ENCODE assay signal across 23 cellular contexts in the genomic region with DNA sequence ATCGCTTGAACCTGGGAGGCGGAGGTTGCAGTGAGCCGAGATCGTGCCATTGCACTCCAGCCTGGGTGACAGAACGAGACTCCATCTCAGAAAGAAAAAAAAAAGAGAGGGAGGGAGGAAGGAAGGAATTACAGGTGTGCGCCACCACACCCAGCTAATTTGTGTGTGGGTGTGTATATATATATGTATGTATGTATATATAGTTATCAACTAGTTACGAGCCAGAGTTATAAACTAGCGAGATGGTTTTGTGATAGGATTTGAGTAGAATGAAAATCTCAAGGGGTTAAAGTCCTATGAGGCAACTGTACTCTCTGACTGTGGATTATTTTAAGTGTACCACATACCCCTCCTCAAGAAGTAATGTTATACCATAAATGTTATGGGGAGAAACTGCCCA. TPM values are rescaled to one million over a fixed set of nuclear protein-coding genes. Genes with fewer than 3 reads are reported as not detected.
DNase-seq lines count a peak whose midpoint lies in the region; ATAC-seq and TF ChIP-seq lines count a peak whose summit lies in the region.
"Had no signal": no experiment of that assay in that cellular context is flagged by ENCODE, and none has a peak within 500 bp of the region (broad histone marks: within the 10 kb centered on the region; RNA-seq: fewer than 3 reads in every experiment).

No MANE protein-coding gene starts in this region.

- POLR2A ChIA-PET in MCF 10A (lab: Yijun Ruan, JAX) = no interaction called here

- no TSS peak for BruUV-seq in MCF 10A (replicated peaks; lab: Mats Ljungman, UMichigan)

- in situ Hi-C loops in transverse colon (cut with MboI; ENCODE audit: low pct_ligation_motif_present in 1 of 4, low pct_unique_long_range_greater_than_20kb in 1 of 4, low sequenced_read_pairs in 3 of 4) = no loop called here

- no peak overlapping the region for H3K4me3 Mint-ChIP-seq in activated T-cell treated with anti-CD3 and anti-CD28 coated beads, Interleukin-2, amount 50 U/mL, for 72 hours
- H3K4me3 Mint-ChIP-seq in natural killer cell = no peak overlapping the region
- H3K4me3 Mint-ChIP-seq in MCF 10A (ENCODE audit: unreplicated experiment) = no peak overlapping the region
- H3K4me3 Mint-ChIP-seq: CD14-positive monocyte; CD4-positive, alpha-beta T cell; CD8-positive, alpha-beta memory T cell had no signal

- TF ChIP-seq POLR2A in transverse colon (IDR thresholded peaks at IDR 0.05) = no peak

- H3K4me1 ChIP-seq in mucosa of descending colon (ENCODE audit: low read depth) (no peaks in the 10 kb centered on the region), transverse colon (no peaks in the 10 kb centered on the region)
- H3K4me1 ChIP-seq: A549; BE2C; BLaER1 treated with 17β-estradiol and CSF1 and Interleukin-3, amounts not matched to agents 10 nM and 100 nM had no signal

- no peaks in the 10 kb centered on the region for H3K4me1 Mint-ChIP-seq in activated T-cell treated with anti-CD3 and anti-CD28 coated beads, Interleukin-2, amount 50 U/mL, for 72 hours (ENCODE audit: low read depth)
- no peaks in the 10 kb centered on the region for H3K4me1 Mint-ChIP-seq in natural killer cell
- no peaks in the 10 kb centered on the region for H3K4me1 Mint-ChIP-seq in MCF 10A (ENCODE audit: insufficient read depth, unreplicated experiment)
- H3K4me1 Mint-ChIP-seq: CD14-positive monocyte had no signal

- H3K9me3 Mint-ChIP-seq in activated T-cell treated with anti-CD3 and anti-CD28 coated beads, Interleukin-2, amount 50 U/mL, for 72 hours = no peaks in the 10 kb centered on the region
- no peaks in the 10 kb centered on the region for H3K9me3 Mint-ChIP-seq in natural killer cell
- no peaks in the 10 kb centered on the region for H3K9me3 Mint-ChIP-seq in MCF 10A (ENCODE audit: unreplicated experiment)
- H3K9me3 Mint-ChIP-seq: CD4-positive, alpha-beta T cell; CD8-positive, alpha-beta memory T cell had no signal

- no peaks in the 10 kb centered on the region for H3K27me3 Mint-ChIP-seq in activated T-cell treated with anti-CD3 and anti-CD28 coated beads, Interleukin-2, amount 50 U/mL, for 72 hours (ENCODE audit: low read depth)
- H3K27me3 Mint-ChIP-seq in natural killer cell (ENCODE audit: low read depth in 2 of 2) (no peaks in the 10 kb centered on the region), MCF 10A (ENCODE audit: insufficient read depth, unreplicated experiment) (no peaks in the 10 kb centered on the region)
- H3K27me3 Mint-ChIP-seq: CD4-positive, alpha-beta T cell had no signal

- peak overlapping the region in 1 of 4 donors; percentile 12 for H3K27ac ChIP-seq in transverse colon
- H3K27ac ChIP-seq: A549; BLaER1 treated with 17β-estradiol and CSF1 and Interleukin-3, amounts not matched to agents 10 nM and 100 nM; GM23248 had no signal

- H3K27ac Mint-ChIP-seq in activated T-cell treated with anti-CD3 and anti-CD28 coated beads, Interleukin-2, amount 50 U/mL, for 72 hours = peak overlapping the region; percentile 33
- H3K27ac Mint-ChIP-seq in natural killer cell (no peak overlapping the region), MCF 10A (ENCODE audit: low read depth, unreplicated experiment) (no peak overlapping the region)
- H3K27ac Mint-ChIP-seq: CD4-positive, alpha-beta T cell had no signal

- no peak for TF ChIP-seq EP300 in transverse colon (IDR thresholded peaks at IDR 0.05; ENCODE audit: low read depth)

- H3K4me3 ChIP-seq in mucosa of descending colon (no peak overlapping the region), transverse colon (no peak overlapping the region)
- H3K4me3 ChIP-seq: A549; BLaER1 treated with 17β-estradiol and CSF1 and Interleukin-3, amounts not matched to agents 10 nM and 100 nM; GM12878; GM23248 had no signal

- TF ChIP-seq CTCF in mucosa of descending colon (IDR thresholded peaks at IDR 0.05) = no peak
- no peak for TF ChIP-seq CTCF in transverse colon (IDR thresholded peaks at IDR 0.05)
- no peak for TF ChIP-seq CTCF in natural killer cell (IDR thresholded peaks at IDR 0.05)
- TF ChIP-seq CTCF in MCF 10A (IDR thresholded peaks at IDR 0.05; ENCODE audit: unreplicated experiment) = no peak

- intact Hi-C loops in mucosa of descending colon (cut with DNase I, micrococcal nuclease) = no loop called here
- intact Hi-C loops in transverse colon (cut with DNase I; ENCODE audit: low total_unique reads) = no loop called here
- intact Hi-C loops in natural killer cell (cut with micrococcal nuclease) = no loop called here
- intact Hi-C loops in MCF 10A (cut with micrococcal nuclease) = no loop called here

- H3K36me3 ChIP-seq in mucosa of descending colon (ENCODE audit: low read depth) (peaks cover 4% of the 10 kb centered on the region), transverse colon (peaks cover 0 to 25% (median 5%) of the 10 kb centered on the region in 4 donors)

- no peak for ATAC-seq in activated T-cell treated with anti-CD3 and anti-CD28 coated beads, Interleukin-2, amount 50 U/mL, for 72 hours (replicated peaks in 1 of 2)
- peak; percentile 96 for ATAC-seq in mucosa of descending colon
- no peak for ATAC-seq in natural killer cell
- ATAC-seq: A549, GM12878 had no signal

- WGBS in transverse colon (ENCODE audit: low coverage in 1 of 2), 2 donors = 76 to 79% methylated on average over 8 of the region's 8 CpGs

- CTCF ChIA-PET in MCF 10A (lab: Yijun Ruan, JAX) = no interaction called here

- H3K36me3 Mint-ChIP-seq in activated T-cell treated with anti-CD3 and anti-CD28 coated beads, Interleukin-2, amount 50 U/mL, for 72 hours (ENCODE audit: insufficient read depth in 2 of 2) = peaks cover 3 to 9% of the 10 kb centered on the region in 2 donors
- H3K36me3 Mint-ChIP-seq in natural killer cell (peaks cover 6% of the 10 kb centered on the region), MCF 10A (ENCODE audit: insufficient read depth, unreplicated experiment) (peaks cover 66% of the 10 kb centered on the region)

- no peak for DNase-seq in activated T-cell treated with anti-CD3 and anti-CD28 coated beads, Interleukin-2, amount 50 U/mL, for 72 hours
- no peak for DNase-seq in activated T-cell treated with anti-CD3 and anti-CD28 coated beads, Interleukin-2, amount 50 U/mL, for 48 hours
- DNase-seq in mucosa of descending colon (peak in 1 of 3 donors; percentile 39), transverse colon (peak; percentile 27), natural killer cell (no peak), MCF 10A (ENCODE audit: unreplicated experiment) (no peak)
- DNase-seq: 8988T; ACHN; AML-193; BE2C; CD4-positive, alpha-beta T cell; CD8-positive, alpha-beta memory T cell; DMS 273 treated with DMSO at 0.1 percent for 48 hours; DMS79; EL; GDM1; GM23248; H7; HCEC 1CT had no signal

- H3K27me3 ChIP-seq in transverse colon = no peaks in the 10 kb centered on the region
- H3K27me3 ChIP-seq: BE2C; BLaER1 treated with 17β-estradiol and CSF1 and Interleukin-3, amounts not matched to agents 10 nM and 100 nM had no signal

- no peaks in the 10 kb centered on the region for H3K9me3 ChIP-seq in mucosa of descending colon
- H3K9me3 ChIP-seq in transverse colon = no peaks in the 10 kb centered on the region
- H3K9me3 ChIP-seq: A549, BE2C had no signal

RNA-seq across cellular contexts. Expression of gene SIN3A, which starts 50.9 kb away (rescaled TPM):
- total RNA-seq in activated T-cell treated with anti-CD3 and anti-CD28 coated beads, Interleukin-2, amount 50 U/mL, for 72 hours = 10 to 100 TPM; 93.1 to 96.4 TPM
- total RNA-seq in mucosa of descending colon = 10 to 100 TPM; 52.6 to 75.3 (median 60.6) TPM
- total RNA-seq in transverse colon = 10 to 100 TPM; 39.3 to 88.0 (median 72.6) TPM
- total RNA-seq in natural killer cell = 100 to 1,000 TPM; 135 to 175 (median 137) TPM
- 32.5 and 45.5 TPM in 2 replicates for total RNA-seq in MCF 10A (2022)
